In the genomic region with DNA sequence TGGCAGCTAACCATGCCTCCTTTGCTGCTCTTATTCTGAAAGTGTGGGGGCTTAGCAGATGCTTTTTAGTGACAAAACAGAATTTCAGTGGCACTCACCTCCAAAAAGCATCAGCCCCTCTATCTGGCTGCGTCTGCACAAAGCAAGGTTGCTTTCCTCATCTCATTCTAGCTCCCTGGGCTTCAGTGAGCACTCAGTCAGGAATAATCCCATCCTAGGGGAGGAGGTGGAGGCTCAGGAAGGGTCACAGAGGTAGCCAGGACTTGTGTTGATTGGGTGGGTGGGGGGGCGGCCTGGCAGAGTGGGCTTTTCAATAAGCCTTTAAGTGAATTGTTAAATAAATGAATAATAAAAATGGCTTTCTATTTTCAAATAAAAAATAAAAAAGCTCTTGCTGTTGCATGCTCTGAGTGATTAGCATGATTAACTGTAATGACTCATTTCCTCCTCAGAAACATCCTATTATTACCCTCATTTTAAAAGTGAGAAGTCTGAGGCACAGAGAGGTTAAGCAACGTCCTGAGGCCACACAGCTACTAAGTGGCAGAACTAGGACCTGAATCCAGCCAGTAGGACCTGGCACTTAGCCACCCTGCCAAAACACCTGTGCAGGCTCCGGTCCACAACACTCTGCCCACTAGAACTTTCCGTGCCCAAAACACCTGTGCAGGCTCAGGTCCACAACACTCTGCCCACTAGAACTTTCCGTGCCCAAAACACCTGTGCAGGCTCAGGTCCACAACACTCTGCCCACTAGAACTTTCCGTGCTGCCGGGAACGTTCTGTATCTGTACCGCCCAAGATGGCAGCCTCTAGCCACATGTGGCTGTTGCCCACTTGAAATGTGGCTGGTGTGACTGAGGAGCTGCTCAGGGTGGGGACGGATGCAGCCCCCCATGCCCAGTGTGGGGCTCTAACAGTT, we compare ENCODE assay signal across 16 cellular contexts. TPM values are rescaled to one million over a fixed set of nuclear protein-coding genes. Genes with fewer than 3 reads are reported as not detected.
DNase-seq lines count a peak whose midpoint lies in the region; ATAC-seq and TF ChIP-seq lines count a peak whose summit lies in the region.
"Had no signal": no experiment of that assay in that cellular context is flagged by ENCODE, and none has a peak within 500 bp of the region (broad histone marks: within the 10 kb centered on the region; RNA-seq: fewer than 3 reads in every experiment).

No MANE protein-coding gene starts in this region.

- peaks cover 4% of the 10 kb centered on the region for H3K36me3 Mint-ChIP-seq in central memory CD8-positive, alpha-beta T cell (ENCODE audit: insufficient read depth)
- H3K36me3 Mint-ChIP-seq in natural killer cell, result no peaks in the 10 kb centered on the region
- peaks cover 0 to 2% (median 0%) of the 10 kb centered on the region in 3 donors for H3K36me3 Mint-ChIP-seq in naive thymus-derived CD8-positive, alpha-beta T cell
- H3K36me3 Mint-ChIP-seq: activated naive CD4-positive, alpha-beta T cell treated with anti-CD3 and anti-CD28 coated beads, Interleukin-2, amount 50 U/mL, for 72 hours had no signal

- no peaks in the 10 kb centered on the region for H3K9me3 Mint-ChIP-seq in central memory CD8-positive, alpha-beta T cell
- H3K9me3 Mint-ChIP-seq in natural killer cell, result no peaks in the 10 kb centered on the region
- H3K9me3 Mint-ChIP-seq in naive thymus-derived CD8-positive, alpha-beta T cell, result no peaks in the 10 kb centered on the region
- H3K9me3 Mint-ChIP-seq: activated naive CD4-positive, alpha-beta T cell treated with anti-CD3 and anti-CD28 coated beads, Interleukin-2, amount 50 U/mL, for 72 hours; activated T-cell treated with anti-CD3 and anti-CD28 coated beads, Interleukin-2, amount 50 U/mL, for 72 hours had no signal

- peak; percentile 70 for ATAC-seq in central memory CD8-positive, alpha-beta T cell (replicated peaks; ENCODE audit: extremely low read depth, poor library complexity, severe bottlenecking)
- ATAC-seq in natural killer cell (peak; percentile 55 to 57 (median 56)), GM18909 (IDR thresholded peaks at IDR 0.05; ENCODE audit: poor library complexity, unreplicated experiment) (no peak)
- ATAC-seq in naive thymus-derived CD8-positive, alpha-beta T cell, result no peak
- ATAC-seq: activated T-cell treated with anti-CD3 and anti-CD28 coated beads, Interleukin-2, amount 50 U/mL, for 72 hours had no signal

- H3K27ac Mint-ChIP-seq in central memory CD8-positive, alpha-beta T cell (ENCODE audit: low read depth), result peak overlapping the region; percentile 75
- peak overlapping the region; percentile 75 to 76 for H3K27ac Mint-ChIP-seq in natural killer cell
- H3K27ac Mint-ChIP-seq in naive thymus-derived CD8-positive, alpha-beta T cell, result peak overlapping the region in 1 of 10 donors; percentile 18
- H3K27ac Mint-ChIP-seq: activated naive CD4-positive, alpha-beta T cell treated with anti-CD3 and anti-CD28 coated beads, Interleukin-2, amount 50 U/mL, for 72 hours; activated T-cell treated with anti-CD3 and anti-CD28 coated beads, Interleukin-2, amount 50 U/mL, for 72 hours had no signal

- POLR2A ChIA-PET in naive thymus-derived CD8-positive, alpha-beta T cell (lab: Charles Lee), result no interaction called here

- intact Hi-C loops in natural killer cell (cut with micrococcal nuclease), result no loop called here

- peaks cover 47% of the 10 kb centered on the region for H3K4me1 Mint-ChIP-seq in central memory CD8-positive, alpha-beta T cell
- H3K4me1 Mint-ChIP-seq in natural killer cell, result peaks cover 46 to 68% of the 10 kb centered on the region in 2 donors
- peaks cover 9 to 19% (median 16%) of the 10 kb centered on the region in 4 donors for H3K4me1 Mint-ChIP-seq in naive thymus-derived CD8-positive, alpha-beta T cell

- H3K27me3 Mint-ChIP-seq in central memory CD8-positive, alpha-beta T cell, result peaks cover 41% of the 10 kb centered on the region
- H3K27me3 Mint-ChIP-seq in natural killer cell (ENCODE audit: low read depth in 2 of 2), result peaks cover 0 to 14% of the 10 kb centered on the region in 2 donors
- peaks cover 26 to 65% (median 55%) of the 10 kb centered on the region in 5 donors for H3K27me3 Mint-ChIP-seq in naive thymus-derived CD8-positive, alpha-beta T cell

- DNase-seq in 8988T (peak; percentile 37), HT1080 (ENCODE audit: low read depth) (peak; percentile 23), natural killer cell (no peak), NCI-H1930 (lab: John Stamatoyannopoulos, UW) (no peak), NCI-H524 treated with DMSO at 0.1 percent for 48 hours (lab: John Stamatoyannopoulos, UW) (no peak)
- no peak for DNase-seq in central memory CD8-positive, alpha-beta T cell (ENCODE audit: low spot score in 2 of 2)
- DNase-seq in naive thymus-derived CD8-positive, alpha-beta T cell, result no peak
- DNase-seq: activated CD4-positive, CD25-positive, alpha-beta regulatory T cell treated with anti-CD3 and anti-CD28 coated beads, Interleukin-2, amount 50 U/mL, for 72 hours; activated T-cell treated with anti-CD3 and anti-CD28 coated beads, Interleukin-2, amount 50 U/mL, for 72 hours; colonic mucosa; DMS 273 treated with DMSO at 0.1 percent for 48 hours; NCI-H2107; NCI-H510A had no signal

- peak overlapping the region; percentile 32 for H3K4me3 Mint-ChIP-seq in central memory CD8-positive, alpha-beta T cell
- H3K4me3 Mint-ChIP-seq in natural killer cell, result peak overlapping the region; percentile 63
- peak overlapping the region in 1 of 10 donors; percentile 18 for H3K4me3 Mint-ChIP-seq in naive thymus-derived CD8-positive, alpha-beta T cell
- H3K4me3 Mint-ChIP-seq: activated T-cell treated with anti-CD3 and anti-CD28 coated beads, Interleukin-2, amount 50 U/mL, for 72 hours had no signal

- no peak for TF ChIP-seq CTCF in natural killer cell (IDR thresholded peaks at IDR 0.05)

RNA-seq across cellular contexts. Expression of a gene that starts 5.5 kb away (rescaled TPM):
- total RNA-seq in HT1080 (2014; rRNA removed; shearing (Covaris generic)), result 0.23 and 0.45 TPM in 2 replicates
- polyA plus RNA-seq in HT1080 (2015; cell fraction: cytosol; rRNA removed), result 0.20 and 0.53 TPM in 2 replicates
- 0.11 and 0.29 TPM in 2 replicates for polyA plus RNA-seq in HT1080 (2015; cell fraction: nucleus; rRNA removed)
- 10 to 100 TPM; 41.3 to 78.4 (median 65.1) TPM for total RNA-seq in natural killer cell
- under 1 TPM in 1 of 2 experiments, not detected in 1; 0.05 TPM for total RNA-seq in naive thymus-derived CD8-positive, alpha-beta T cell
- not detected for polyA plus RNA-seq in naive thymus-derived CD8-positive, alpha-beta T cell
- total RNA-seq: LHCN-M2 had no signal

Comparison
In these comparisons a context has a peak if more than half of its experiments do, and no peak if none do; other contexts are left out.
1. DNase-seq: peak in 8988T (single experiment) and HT1080 (single experiment); none in central memory CD8-positive, alpha-beta T cell (0 of 2), natural killer cell (single experiment), NCI-H1930 (0 of 2), naive thymus-derived CD8-positive, alpha-beta T cell (0 of 10) and NCI-H524 treated with DMSO at 0.1 percent for 48 hours (single experiment).
2. ATAC-seq: peak in central memory CD8-positive, alpha-beta T cell (single experiment) and natural killer cell (3 of 3); none in GM18909 (single experiment) and naive thymus-derived CD8-positive, alpha-beta T cell (0 of 2).
3. RNA of a gene that starts 5.5 kb away (total RNA-seq): 41.3 to 78.4 TPM in natural killer cell; 0.23 to 0.45 TPM in HT1080 and 0.05 TPM in naive thymus-derived CD8-positive, alpha-beta T cell; every median in the first group is over 10 times any median in the second.